In the genomic region with DNA sequence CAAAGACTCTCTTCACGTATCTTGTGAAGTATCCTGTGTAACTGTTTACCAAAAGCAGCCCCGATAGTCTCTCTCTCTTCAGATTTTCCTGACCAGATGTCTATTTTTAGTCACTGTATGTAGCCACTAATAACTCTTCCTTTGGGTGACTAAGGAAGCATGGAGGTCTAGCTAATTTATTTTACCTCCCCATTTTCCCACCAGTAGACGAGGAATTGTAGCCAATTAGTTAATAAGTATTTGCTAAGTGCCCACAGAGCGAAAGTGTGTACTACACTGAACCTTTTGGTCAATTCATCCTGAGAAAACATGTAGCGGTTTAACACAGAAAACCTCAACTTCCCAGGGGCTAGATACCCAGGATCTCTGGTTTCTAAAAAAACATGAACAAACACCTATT, we compare ENCODE assay signal across 33 cellular contexts.
A peak's percentile ranks its signal among the peaks of the same experiment; 100 is the strongest.
DNase-seq lines count a peak whose midpoint lies in the region; ATAC-seq, FAIRE-seq and TF ChIP-seq lines count a peak whose summit lies in the region.
"Had no signal": no experiment of that assay in that cellular context is flagged by ENCODE, and none has a peak within 500 bp of the region (broad histone marks: within the 10 kb centered on the region; RNA-seq: fewer than 3 reads in every experiment).

No MANE protein-coding gene starts in this region.

- SMC1A ChIA-PET in GM12878 (lab: Charles Lee; ENCODE audit: uncharacterized antibody, unreplicated experiment) = interaction anchor here (1.0 to 1.6 kb wide), 10 partner anchors 8 to 161 kb away, joined by 3 to 6 read pairs (median 4); no protein-coding TSS in a partner anchor

- H3K4me2 ChIP-seq in GM12878 (ENCODE audit: control insufficient read depth, insufficient read depth) (no peak overlapping the region), H9 (ENCODE audit: insufficient read depth, insufficient read length, low read length) (no peak overlapping the region)

- peaks cover 2 to 12% (median 7%) of the 10 kb centered on the region in 3 experiments; a peak in 5 of 7 replicates for H3K36me3 Mint-ChIP-seq in H9 (ENCODE audit: insufficient read depth in 1 of 3, low read depth in 3 of 3)
- no peaks in the 10 kb centered on the region for H3K36me3 Mint-ChIP-seq in naive thymus-derived CD4-positive, alpha-beta T cell
- H3K36me3 Mint-ChIP-seq: brain, T-cell had no signal

- CTCF ChIA-PET in GM12878 (lab: Yijun Ruan, JAX) = interaction anchor here (1.0 to 1.4 kb wide), 4 partner anchors 8 to 158 kb away, joined by 3 to 7 read pairs (median 3); no protein-coding TSS in a partner anchor
- CTCF ChIA-PET in naive thymus-derived CD4-positive, alpha-beta T cell (lab: Charles Lee) = no interaction called here

- H3K23ac ChIP-seq in H9 (ENCODE audit: insufficient read length, low read depth, low read length) = no peak overlapping the region

- no peak overlapping the region for H3K27ac ChIP-seq in GM12878 (ENCODE audit: control insufficient read depth, insufficient read depth)
- no peak overlapping the region for H3K27ac ChIP-seq in H9 (ENCODE audit: insufficient read length, low read depth, low read length)
- no peak overlapping the region for H3K27ac ChIP-seq in naive thymus-derived CD4-positive, alpha-beta T cell (ENCODE audit: low read depth, low read length)
- H3K27ac ChIP-seq: esophagus muscularis mucosa, gastrocnemius medialis, HL-60, neutrophil, skin epidermis had no signal

- H3K4me3 Mint-ChIP-seq in H9 = no peak overlapping the region
- no peak overlapping the region for H3K4me3 Mint-ChIP-seq in naive thymus-derived CD4-positive, alpha-beta T cell
- H3K4me3 Mint-ChIP-seq: activated CD8-positive, alpha-beta T cell treated with anti-CD3 and anti-CD28 coated beads for 36 hours; brain; effector memory CD8-positive, alpha-beta T cell; T-cell had no signal

- H3K4me1 ChIP-seq in GM12878 (ENCODE audit: control insufficient read depth, insufficient read depth, low read length) (no peaks in the 10 kb centered on the region), H9 (ENCODE audit: insufficient read depth, low read length) (no peaks in the 10 kb centered on the region)
- no peaks in the 10 kb centered on the region for H3K4me1 ChIP-seq in naive thymus-derived CD4-positive, alpha-beta T cell (ENCODE audit: control insufficient read depth in 2 of 2, insufficient read depth in 2 of 2, low read length in 2 of 2)
- H3K4me1 ChIP-seq: esophagus muscularis mucosa, gastrocnemius medialis, HAP-1 had no signal

- no peak for FAIRE-seq in GM12878 (lab: Jason Lieb, UNC)
- FAIRE-seq: TTC549 had no signal

- no peak overlapping the region for H4K5ac ChIP-seq in H9 (ENCODE audit: insufficient read length, low read depth, low read length)

- H2BK120ac ChIP-seq in H9 (ENCODE audit: low read depth, low read length, poor library complexity, severe bottlenecking) = no peak overlapping the region

- H3K4me3 ChIP-seq in GM12878 = no peak overlapping the region
- no peak overlapping the region for H3K4me3 ChIP-seq in naive thymus-derived CD4-positive, alpha-beta T cell (ENCODE audit: low read length)
- H3K4me3 ChIP-seq: esophagus muscularis mucosa, gastrocnemius medialis, HAP-1, skin epidermis had no signal

- no peak overlapping the region for H2BK15ac ChIP-seq in H9 (ENCODE audit: low read depth, low read length)

- no peak overlapping the region for H2BK20ac ChIP-seq in H9 (ENCODE audit: low read depth, low read length, poor library complexity, severe bottlenecking)

- 15% methylated on average over 5 of the region's 5 CpGs for WGBS in GM12878 (ENCODE audit: insufficient coverage, insufficient replicate concordance, low lambda C conversion rate, missing lambda C conversion rate)
- WGBS in H9 (ENCODE audit: extremely low coverage, insufficient read length, low lambda C conversion rate) = no CpG with 5 or more reads among the region's 5 CpGs

- H4K8ac ChIP-seq in H9 (replicated peaks; ENCODE audit: insufficient read length, low read depth, low read length) = no peak overlapping the region

- H3K9ac ChIP-seq in GM12878 (ENCODE audit: control insufficient read depth, insufficient read depth, low read length) (no peak overlapping the region), H9 (ENCODE audit: extremely low read depth, insufficient read length, low read length) (no peak overlapping the region)

- no peaks in the 10 kb centered on the region for H3K79me1 ChIP-seq in H9 (ENCODE audit: insufficient read depth, low read depth, low read length, poor library complexity, severe bottlenecking)

- no peaks in the 10 kb centered on the region for H3K27me3 Mint-ChIP-seq in H9 (ENCODE audit: low read depth)
- peaks cover 0 to 5% (median 0%) of the 10 kb centered on the region in 5 donors for H3K27me3 Mint-ChIP-seq in naive thymus-derived CD4-positive, alpha-beta T cell
- H3K27me3 Mint-ChIP-seq: activated CD8-positive, alpha-beta T cell treated with anti-CD3 and anti-CD28 coated beads for 36 hours; brain; effector memory CD8-positive, alpha-beta T cell; T-cell had no signal

- no peaks in the 10 kb centered on the region; a peak in 1 of 4 replicates for H3K27me3 ChIP-seq in GM12878 (replicated peaks in 1 of 2; ENCODE audit: control insufficient read depth in 2 of 2, insufficient read depth in 2 of 2, low read length in 1 of 2)
- no peaks in the 10 kb centered on the region for H3K27me3 ChIP-seq in H9 (ENCODE audit: insufficient read depth, low read length)
- no peaks in the 10 kb centered on the region for H3K27me3 ChIP-seq in naive thymus-derived CD4-positive, alpha-beta T cell (ENCODE audit: control insufficient read depth in 2 of 2, insufficient read depth in 2 of 2, low read length in 2 of 2)
- H3K27me3 ChIP-seq: esophagus muscularis mucosa, gastrocnemius medialis, neutrophil had no signal

- no peak overlapping the region for H2BK5ac ChIP-seq in H9 (ENCODE audit: insufficient read length, low read length)

- no peak for TF ChIP-seq POLR2A in GM12878 (IDR thresholded peaks at IDR 0.05; ENCODE audit: low read depth, low read length)

- H3K4me1 Mint-ChIP-seq in H9 = no peaks in the 10 kb centered on the region; a peak in 2 of 4 replicates
- H3K4me1 Mint-ChIP-seq in naive thymus-derived CD4-positive, alpha-beta T cell = peaks cover 0 to 7% (median 5%) of the 10 kb centered on the region in 7 donors

- TF ChIP-seq CTCF in GM12878 (IDR thresholded peaks at IDR 0.05 in 2 of 3, conservative IDR thresholded peaks at IDR 0.05 in 1 of 3; ENCODE audit: control insufficient read depth in 2 of 3, extremely low read depth in 1 of 3, insufficient read depth in 1 of 3, low read depth in 3 of 3, low read length in 3 of 3) (no peak), H9 (conservative IDR thresholded peaks at IDR 0.05) (no peak)

- H3K14ac ChIP-seq in H9 (ENCODE audit: insufficient read depth, low read length) = no peak overlapping the region

- no peak overlapping the region for H2AK5ac ChIP-seq in H9 (ENCODE audit: insufficient read length, low read length)

- peak; percentile 45 for DNase-seq in A172 (ENCODE audit: low spot score)
- peak; percentile 37 for DNase-seq in LHCN-M2 (ENCODE audit: low read depth)
- DNase-seq in GM12878 (ENCODE audit: low read depth, low spot score) = no peak
- peak; percentile 45 for DNase-seq in kidney glomerular epithelial cell (lab: John Stamatoyannopoulos, UW)
- DNase-seq in OCI-M2 (lab: John Stamatoyannopoulos, UW; ENCODE audit: unreplicated experiment) = no peak
- no peak for DNase-seq in posterior vena cava (ENCODE audit: low spot score)
- DNase-seq in H9 = no peak
- DNase-seq in naive thymus-derived CD4-positive, alpha-beta T cell = no peak
- DNase-seq: 8988T; activated CD4-positive, alpha-beta T cell treated with anti-CD3 and anti-CD28 coated beads for 1 hour; activated CD8-positive, alpha-beta T cell treated with anti-CD3 and anti-CD28 coated beads for 36 hours; activated effector memory CD4-positive, alpha-beta T cell treated with anti-CD3 and anti-CD28 coated beads, Interleukin-2, amount 50 U/mL, for 16 hours; activated T-cell treated with anti-CD3 and anti-CD28 coated beads for 4 hours; effector memory CD8-positive, alpha-beta T cell; gastrocnemius medialis; islet precursor cell; Kasumi-1; NCI-H1048; NCI-H2081; NCI-H345; NCI-H82; OCI-M1; SIG-M5; stimulated activated CD4-positive, alpha-beta T cell treated with anti-CD3 and anti-CD28 coated beads, Interleukin-1b, Interleukin-23, amount 100 ng/mL, for 48 hours; T-cell; trophoblast cell had no signal

- no peak overlapping the region for H4K91ac ChIP-seq in H9 (ENCODE audit: insufficient read length, low read depth, low read length)

- H3K18ac ChIP-seq in H9 (ENCODE audit: insufficient read length, low read depth, low read length) = no peak overlapping the region

- no peaks in the 10 kb centered on the region for H3K79me2 ChIP-seq in GM12878 (ENCODE audit: control insufficient read depth, insufficient read depth, low read length)
- H3K79me2 ChIP-seq in H9 (ENCODE audit: insufficient read depth, low read length) = no peaks in the 10 kb centered on the region

- H3K56ac ChIP-seq in H9 (ENCODE audit: insufficient read length, low read depth, low read length) = no peak overlapping the region

- in situ Hi-C loops in GM12878 (cut with MboI) = no loop called here

- TF ChIP-seq RAD21 in GM12878 (IDR thresholded peaks at IDR 0.05; ENCODE audit: insufficient read depth, low read depth, low read length) = no peak

- H4K20me1 ChIP-seq in GM12878 (ENCODE audit: control insufficient read depth, insufficient read depth) (no peaks in the 10 kb centered on the region), H9 (ENCODE audit: control insufficient read depth, insufficient read depth, insufficient read length) (no peaks in the 10 kb centered on the region)

- H3K9me3 Mint-ChIP-seq in H9 = peaks cover 8 to 11% of the 10 kb centered on the region in 2 experiments; a peak in 4 of 5 replicates
- peaks cover 0 to 9% (median 5%) of the 10 kb centered on the region in 11 donors for H3K9me3 Mint-ChIP-seq in naive thymus-derived CD4-positive, alpha-beta T cell
- H3K9me3 Mint-ChIP-seq: effector memory CD8-positive, alpha-beta T cell had no signal

- RAD21 ChIA-PET in GM12878 (lab: Charles Lee; ENCODE audit: unreplicated experiment) = interaction anchor here (0.6 to 2.7 kb wide), 3 partner anchors 9 to 250 kb away, joined by 3 to 7 read pairs (median 4); no protein-coding TSS in a partner anchor

- no peak overlapping the region for H3K4ac ChIP-seq in H9 (ENCODE audit: low read depth, low read length)

- no peaks in the 10 kb centered on the region for H3K36me3 ChIP-seq in GM12878 (ENCODE audit: control insufficient read depth in 2 of 2, insufficient read depth in 2 of 2, low read length in 1 of 2)
- no peaks in the 10 kb centered on the region for H3K36me3 ChIP-seq in naive thymus-derived CD4-positive, alpha-beta T cell (ENCODE audit: control insufficient read depth in 2 of 3, insufficient read depth in 3 of 3, low read length in 3 of 3)
- H3K36me3 ChIP-seq: esophagus muscularis mucosa, gastrocnemius medialis, HAP-1, neutrophil had no signal

- intact Hi-C loops in GM12878 (cut with micrococcal nuclease; ENCODE audit: unreplicated experiment) = loop anchor here (1.0 to 5.0 kb wide), 3 partner anchors 8 to 94 kb away; no protein-coding TSS in a partner anchor
- intact Hi-C loops in posterior vena cava (cut with DNase I) = no loop called here
- intact Hi-C loops in naive thymus-derived CD4-positive, alpha-beta T cell (cut with micrococcal nuclease) = no loop called here

- TF ChIP-seq EP300 in GM12878 (IDR thresholded peaks at IDR 0.05; ENCODE audit: borderline replicate concordance in 1 of 2, control insufficient read depth in 1 of 2, low read depth in 2 of 2, low read length in 2 of 2) = no peak

- no peak overlapping the region for H2AFZ ChIP-seq in GM12878 (ENCODE audit: control insufficient read depth, low read depth, low read length)
- H2AFZ ChIP-seq in H9 (ENCODE audit: low read length) = no peak overlapping the region

- H3K27ac Mint-ChIP-seq in H9 = no peak overlapping the region
- H3K27ac Mint-ChIP-seq in naive thymus-derived CD4-positive, alpha-beta T cell = no peak overlapping the region
- H3K27ac Mint-ChIP-seq: activated CD8-positive, alpha-beta T cell treated with anti-CD3 and anti-CD28 coated beads for 36 hours; brain; effector memory CD8-positive, alpha-beta T cell; T-cell had no signal

- no peak for ATAC-seq in GM12878
- no peak for ATAC-seq in naive thymus-derived CD4-positive, alpha-beta T cell
- ATAC-seq: activated CD8-positive, alpha-beta T cell treated with anti-CD3 and anti-CD28 coated beads for 36 hours; effector memory CD8-positive, alpha-beta T cell; gastrocnemius medialis; T-cell had no signal

- no peaks in the 10 kb centered on the region for H3K23me2 ChIP-seq in H9 (ENCODE audit: insufficient read length, low read depth, low read length, poor library complexity, severe bottlenecking)

- H3T11ph ChIP-seq in H9 (ENCODE audit: low read length) = no peak overlapping the region

- BruUV-seq in GM12878 (replicated peaks; lab: Mats Ljungman, UMichigan) = no TSS peak

- H3K9me3 ChIP-seq in GM12878 (replicated peaks; ENCODE audit: control insufficient read depth, insufficient read depth, low read length) (peaks cover 1% of the 10 kb centered on the region; the same call in 1 of the 3 replicates), H9 (ENCODE audit: control insufficient read depth, low read depth, low read length) (no peaks in the 10 kb centered on the region)
- no peaks in the 10 kb centered on the region for H3K9me3 ChIP-seq in naive thymus-derived CD4-positive, alpha-beta T cell (ENCODE audit: control insufficient read depth in 2 of 3, low read length in 3 of 3)
- H3K9me3 ChIP-seq: esophagus muscularis mucosa, gastrocnemius medialis, HAP-1, neutrophil had no signal

- POLR2A ChIA-PET in GM12878 (lab: Charles Lee) = no interaction called here
- POLR2A ChIA-PET in naive thymus-derived CD4-positive, alpha-beta T cell (lab: Charles Lee) = no interaction called here

- H2BK12ac ChIP-seq in H9 (ENCODE audit: insufficient read length, low read depth, low read length) = no peak overlapping the region

Comparison
In these comparisons a context has a peak if more than half of its experiments do, and no peak if none do; other contexts are left out.
1. DNase-seq: peak in A172 (single experiment), LHCN-M2 (single experiment) and kidney glomerular epithelial cell (single experiment); none in GM12878 (single experiment), OCI-M2 (single experiment), posterior vena cava (single experiment), H9 (single experiment) and naive thymus-derived CD4-positive, alpha-beta T cell (0 of 9).